ENCODE assay signal across 2 cellular contexts in genomic region chr10:3684891-3685290, GRCh38.
TF ChIP-seq lines count a peak whose summit lies in the region.

No MANE protein-coding gene starts in this region.

TF ChIP-seq in IMR-90, 13 proteins besides CTCF, POLR2A, EP300 and RAD21 (continued from another document):
- TF ChIP-seq USF2 (IDR thresholded peaks at IDR 0.05; ENCODE audit: low read depth, low read length) (no peak), MAFK (IDR thresholded peaks at IDR 0.05; ENCODE audit: low read depth, low read length) (no peak), BHLHE40 (IDR thresholded peaks at IDR 0.05; ENCODE audit: low read depth, low read length) (no peak), SMC3 (IDR thresholded peaks at IDR 0.05; ENCODE audit: low read depth, low read length) (no peak), MAZ (IDR thresholded peaks at IDR 0.05; ENCODE audit: borderline replicate concordance, low read depth, low read length) (no peak), RFX5 (IDR thresholded peaks at IDR 0.05; ENCODE audit: low read depth, low read length) (no peak), CEBPB (IDR thresholded peaks at IDR 0.05; ENCODE audit: low read depth, low read length) (no peak), CHD1 (IDR thresholded peaks at IDR 0.05; ENCODE audit: low read depth, low read length) (no peak), NFE2L2 (IDR thresholded peaks at IDR 0.05; ENCODE audit: low read depth, low read length) (no peak), ELK1 (IDR thresholded peaks at IDR 0.05; ENCODE audit: borderline replicate concordance, low read depth, low read length) (no peak), FOS (IDR thresholded peaks at IDR 0.05; ENCODE audit: low read depth, low read length) (no peak), RCOR1 (IDR thresholded peaks at IDR 0.05; ENCODE audit: insufficient replicate concordance, low read length) (no peak)
TF ChIP-seq in IMR-90: peak in this region for 0.

TF ChIP-seq in K562, 482 proteins besides CTCF, POLR2A, EP300 and RAD21:
- TF ChIP-seq PKNOX1 (IDR thresholded peaks at IDR 0.05), result peak; percentile 39; the same call in 1 of the 2 replicates
- no peak for TF ChIP-seq PBX2 (CRISPR knock-in tag; IDR thresholded peaks at IDR 0.05; ENCODE audit: low read depth)
- peak; percentile 89 for TF ChIP-seq PBX2 (tag; conservative IDR thresholded peaks at IDR 0.05; ENCODE audit: low read depth)
- no peak for TF ChIP-seq KAT2B (IDR thresholded peaks at IDR 0.05; ENCODE audit: low read depth, low read length)
- TF ChIP-seq TFE3 (CRISPR knock-in tag; IDR thresholded peaks at IDR 0.05), result no peak
- no peak for TF ChIP-seq ZBTB9 (CRISPR knock-in tag; IDR thresholded peaks at IDR 0.05)
- TF ChIP-seq MEIS2 (IDR thresholded peaks at IDR 0.05; ENCODE audit: partially characterized antibody), result peak; percentile 92
